ENCODE assay signal across 21 cellular contexts in genomic region chr2:149725234-149725633, GRCh38.
DNase-seq lines count a peak whose midpoint lies in the region; ATAC-seq and TF ChIP-seq lines count a peak whose summit lies in the region.
"Had no signal": no experiment of that assay in that cellular context is flagged by ENCODE, and none has a peak within 500 bp of the region (broad histone marks: within the 10 kb centered on the region; RNA-seq: fewer than 3 reads in every experiment).

No MANE protein-coding gene starts in this region.

- H3K9me3 ChIP-seq in A673 (ENCODE audit: low read depth, low read length, poor library complexity, severe bottlenecking) (no peaks in the 10 kb centered on the region), HAP-1 (no peaks in the 10 kb centered on the region)
- H3K9me3 ChIP-seq: BE2C; BLaER1 treated with 17β-estradiol and CSF1 and Interleukin-3, amounts not matched to agents 10 nM and 100 nM had no signal

- in situ Hi-C loops in HAP-1 (cut with MboI; ENCODE audit: low sequenced_read_pairs) = no loop called here

- H3K27me3 Mint-ChIP-seq in mesothelial cell of epicardium (ENCODE audit: low read depth) = no peaks in the 10 kb centered on the region
- H3K27me3 Mint-ChIP-seq: CD8-positive, alpha-beta memory T cell had no signal

- TF ChIP-seq CTCF in A673 (conservative IDR thresholded peaks at IDR 0.05; ENCODE audit: low read depth, low read length) = no peak
- TF ChIP-seq CTCF in mesothelial cell of epicardium (IDR thresholded peaks at IDR 0.05; ENCODE audit: unreplicated experiment) = no peak

- H3K4me3 ChIP-seq in A673 (ENCODE audit: low read depth, low read length, poor library complexity, severe bottlenecking) (no peak overlapping the region), HAP-1 (no peak overlapping the region)
- H3K4me3 ChIP-seq: BLaER1 treated with 17β-estradiol and CSF1 and Interleukin-3, amounts not matched to agents 10 nM and 100 nM; GM12878; GM23338 had no signal

- BruUV-seq in A673 (replicated peaks; lab: Mats Ljungman, UMichigan) = no TSS peak

- no peak for ATAC-seq in GM21737 (IDR thresholded peaks at IDR 0.05; ENCODE audit: unreplicated experiment)
- no peak for ATAC-seq in stimulated activated naive CD8-positive, alpha-beta T cell treated with anti-CD3 and anti-CD28 coated beads, Interleukin-15, Interleukin-2, amounts not matched to agents 100 U/mL and 50 U/mL, for 24 hours
- ATAC-seq: GM12878, GM23338 had no signal

- POLR2A ChIA-PET in A673 (lab: Charles Lee; ENCODE audit: low non-redundant PET) = no interaction called here

- H3K4me3 Mint-ChIP-seq in mesothelial cell of epicardium = no peak overlapping the region
- H3K4me3 Mint-ChIP-seq: CD14-positive monocyte; CD4-positive, alpha-beta T cell; CD8-positive, alpha-beta memory T cell; GM23338; H9; HFFc6 had no signal

- peaks cover 26% of the 10 kb centered on the region for H3K27me3 ChIP-seq in A673 (replicated peaks; ENCODE audit: insufficient read depth, low read depth, low read length, poor library complexity)
- no peaks in the 10 kb centered on the region for H3K27me3 ChIP-seq in HAP-1 (ENCODE audit: low read depth)
- H3K27me3 ChIP-seq: BE2C; BLaER1 treated with 17β-estradiol and CSF1 and Interleukin-3, amounts not matched to agents 10 nM and 100 nM had no signal

- H3K4me1 Mint-ChIP-seq in mesothelial cell of epicardium = peaks cover 71% of the 10 kb centered on the region
- H3K4me1 Mint-ChIP-seq: CD14-positive monocyte; CD8-positive, alpha-beta memory T cell; H9 had no signal

- H3K9me3 Mint-ChIP-seq in mesothelial cell of epicardium = peaks cover 8% of the 10 kb centered on the region
- H3K9me3 Mint-ChIP-seq: CD4-positive, alpha-beta T cell; GM23338; H9; HFFc6 had no signal

- CTCF ChIA-PET in A673 (lab: Charles Lee) = no interaction called here

- no peaks in the 10 kb centered on the region for H3K36me3 Mint-ChIP-seq in mesothelial cell of epicardium
- H3K36me3 Mint-ChIP-seq: CD14-positive monocyte; CD8-positive, alpha-beta memory T cell had no signal

- peak overlapping the region; percentile 82 for H3K27ac Mint-ChIP-seq in mesothelial cell of epicardium
- H3K27ac Mint-ChIP-seq: CD14-positive monocyte; CD4-positive, alpha-beta T cell; CD8-positive, alpha-beta memory T cell; GM23338; H9; HFFc6 had no signal

- peak; percentile 15 for DNase-seq in A673 (ENCODE audit: low spot score)
- peak; percentile 84 for DNase-seq in DMS79 (lab: John Stamatoyannopoulos, UW)
- DNase-seq in HAP-1 (ENCODE audit: low spot score in 2 of 2) = peak; percentile 66 to 96
- no peak for DNase-seq in mesothelial cell of epicardium (ENCODE audit: low spot score in 2 of 2, unreplicated experiment in 2 of 2)
- no peak for DNase-seq in stimulated activated naive CD8-positive, alpha-beta T cell treated with anti-CD3 and anti-CD28 coated beads, Interleukin-15, Interleukin-2, amounts not matched to agents 100 U/mL and 50 U/mL, for 24 hours
- no peak for DNase-seq in SIG-M5 treated with dmso at 0.1 percent for 504 hours (lab: John Stamatoyannopoulos, UW; ENCODE audit: unreplicated experiment)
- no peak for DNase-seq in AG20443 (ENCODE audit: low spot score)
- DNase-seq: AML-193; BE2C; CD4-positive, alpha-beta T cell; CD8-positive, alpha-beta memory T cell; DMS 273 treated with DMSO at 0.1 percent for 48 hours; DND-41; GDM1; H9; HFFc6 had no signal

- H3K36me3 ChIP-seq in A673 (ENCODE audit: insufficient read depth, low read length, poor library complexity, severe bottlenecking) = no peaks in the 10 kb centered on the region
- H3K36me3 ChIP-seq in HAP-1 (replicated peaks) = no peaks in the 10 kb centered on the region
- H3K36me3 ChIP-seq: BE2C; BLaER1 treated with 17β-estradiol and CSF1 and Interleukin-3, amounts not matched to agents 10 nM and 100 nM had no signal

- intact Hi-C loops in A673 (cut with micrococcal nuclease; ENCODE audit: unreplicated experiment) = no loop called here

- no peak overlapping the region for H3K27ac ChIP-seq in A673 (ENCODE audit: low read depth, low read length, poor library complexity, severe bottlenecking)
- H3K27ac ChIP-seq: BLaER1 treated with 17β-estradiol and CSF1 and Interleukin-3, amounts not matched to agents 10 nM and 100 nM had no signal

- H3K4me1 ChIP-seq in A673 (ENCODE audit: insufficient read depth, low read length, poor library complexity, severe bottlenecking) (peaks cover 16% of the 10 kb centered on the region), HAP-1 (peaks cover 25% of the 10 kb centered on the region)
- H3K4me1 ChIP-seq: BE2C; BLaER1 treated with 17β-estradiol and CSF1 and Interleukin-3, amounts not matched to agents 10 nM and 100 nM had no signal

Comparison
In these comparisons a context has a peak if more than half of its experiments do, and no peak if none do; other contexts are left out.
1. DNase-seq: peak in A673 (single experiment), DMS79 (single experiment) and HAP-1 (2 of 2); none in mesothelial cell of epicardium (0 of 2), stimulated activated naive CD8-positive, alpha-beta T cell treated with anti-CD3 and anti-CD28 coated beads, Interleukin-15, Interleukin-2, amounts not matched to agents 100 U/mL and 50 U/mL, for 24 hours (single experiment), SIG-M5 treated with dmso at 0.1 percent for 504 hours (single experiment) and AG20443 (single experiment).